Comparison of ENCODE assay signal across 26 cellular contexts in the genomic region with DNA sequence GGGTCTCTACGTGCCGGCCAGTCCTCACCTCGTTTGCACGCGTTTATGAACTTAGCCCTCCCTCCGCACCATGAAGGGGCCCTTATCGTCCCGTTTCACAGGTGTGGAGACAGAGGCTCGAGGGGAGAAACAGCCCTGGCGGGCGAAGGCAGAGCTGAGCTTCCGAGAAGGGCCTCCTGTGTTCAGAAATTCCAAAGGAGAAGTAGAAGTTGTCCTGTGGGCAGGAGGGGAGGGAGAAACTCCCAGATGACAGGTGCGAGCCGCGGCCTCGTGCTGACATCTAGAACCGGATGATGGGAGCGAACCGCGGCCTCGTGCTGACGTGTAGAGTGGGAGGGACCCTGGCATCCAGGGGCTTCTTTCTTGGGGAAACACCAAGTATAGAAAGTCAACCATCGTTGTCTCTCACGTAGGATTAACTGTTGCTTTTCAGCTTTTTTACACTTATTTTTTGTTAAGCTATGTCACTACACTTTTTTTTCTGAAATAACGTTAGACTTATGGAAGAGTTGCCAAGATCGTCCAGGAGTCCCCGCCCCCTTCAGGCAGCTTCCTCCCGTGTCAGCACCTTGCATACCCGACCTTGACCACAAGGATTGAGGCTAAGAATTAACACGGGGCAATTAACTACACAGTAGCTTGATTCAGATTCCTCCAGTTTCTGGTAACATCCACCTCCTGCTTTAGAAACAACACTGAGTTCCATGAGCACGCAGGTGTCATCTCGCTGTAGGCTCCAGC. TPM values are rescaled to one million over a fixed set of nuclear protein-coding genes. Genes with fewer than 3 reads are reported as not detected.
DNase-seq lines count a peak whose midpoint lies in the region; TF ChIP-seq lines count a peak whose summit lies in the region.
"Had no signal": no experiment of that assay in that cellular context is flagged by ENCODE, and none has a peak within 500 bp of the region (broad histone marks: within the 10 kb centered on the region; RNA-seq: fewer than 3 reads in every experiment).

No MANE protein-coding gene starts in this region.

- H3K36me3 ChIP-seq in Loucy (ENCODE audit: insufficient read depth, low read length) (no peaks in the 10 kb centered on the region), vagina (no peaks in the 10 kb centered on the region)
- H3K36me3 ChIP-seq in CD4-positive, alpha-beta memory T cell (ENCODE audit: insufficient read depth, low read length) = no peaks in the 10 kb centered on the region
- H3K36me3 ChIP-seq: heart left ventricle, right atrium auricular region, suprapubic skin had no signal

- H3K27me3 ChIP-seq in Loucy (ENCODE audit: insufficient read depth, low read length, poor library complexity, severe bottlenecking) = no peaks in the 10 kb centered on the region
- H3K27me3 ChIP-seq in vagina = no peaks in the 10 kb centered on the region
- H3K27me3 ChIP-seq in CD4-positive, alpha-beta memory T cell (ENCODE audit: insufficient read depth, low read length) = peaks cover 21% of the 10 kb centered on the region
- H3K27me3 ChIP-seq: right atrium auricular region had no signal

- H3K4me3 Mint-ChIP-seq in CD4-positive, alpha-beta memory T cell = no peak overlapping the region
- H3K4me3 Mint-ChIP-seq in Calu3 (ENCODE audit: low read depth, unreplicated experiment) = no peak overlapping the region
- H3K4me3 Mint-ChIP-seq: activated CD8-positive, alpha-beta T cell treated with anti-CD3 and anti-CD28 coated beads, Interleukin-2, amount 10 ng/mL, durations not matched to agents 7 days and 5 days; activated naive CD8-positive, alpha-beta T cell treated with anti-CD3 and anti-CD28 coated beads, Interleukin-2, amount 50 U/mL, for 24 hours; CD8-positive, alpha-beta memory T cell; nephron progenitor cell had no signal

- H3K4me2 ChIP-seq in Loucy (ENCODE audit: low read depth, low read length, poor library complexity, severe bottlenecking) = peak overlapping the region; percentile 85

- H4K20me1 ChIP-seq in Loucy (ENCODE audit: insufficient read depth, low read length, poor library complexity, severe bottlenecking) = no peaks in the 10 kb centered on the region

- POLR2A ChIA-PET in CD4-positive, alpha-beta memory T cell (lab: Charles Lee; ENCODE audit: partially characterized antibody) = no interaction called here

- peak overlapping the region; percentile 88 for H3K9ac ChIP-seq in Loucy (ENCODE audit: low read depth, low read length, poor library complexity, severe bottlenecking)
- H3K9ac ChIP-seq: parathyroid adenoma had no signal

- no peaks in the 10 kb centered on the region for H3K36me3 Mint-ChIP-seq in CD4-positive, alpha-beta memory T cell
- H3K36me3 Mint-ChIP-seq in Calu3 (ENCODE audit: insufficient read depth, unreplicated experiment) = no peaks in the 10 kb centered on the region
- H3K36me3 Mint-ChIP-seq: CD8-positive, alpha-beta memory T cell had no signal

- intact Hi-C loops in vagina (cut with DNase I) = no loop called here
- intact Hi-C loops in CD4-positive, alpha-beta memory T cell (cut with micrococcal nuclease) = no loop called here
- intact Hi-C loops in Calu3 (cut with micrococcal nuclease; ENCODE audit: unreplicated experiment) = no loop called here

- H3K4me1 Mint-ChIP-seq in CD4-positive, alpha-beta memory T cell = peaks cover 10 to 23% (median 18%) of the 10 kb centered on the region in 4 donors
- peaks cover 4% of the 10 kb centered on the region for H3K4me1 Mint-ChIP-seq in Calu3 (ENCODE audit: low read depth, unreplicated experiment)

- H3K27me3 Mint-ChIP-seq in CD4-positive, alpha-beta memory T cell = peaks cover 37 to 48% of the 10 kb centered on the region in 2 donors
- peaks cover 97% of the 10 kb centered on the region for H3K27me3 Mint-ChIP-seq in Calu3 (ENCODE audit: unreplicated experiment)

- no peaks in the 10 kb centered on the region for H3K9me2 ChIP-seq in Loucy (replicated peaks; ENCODE audit: low read depth, low read length)

- H3K9me3 ChIP-seq in Loucy (ENCODE audit: insufficient read depth, low read depth, low read length) (no peaks in the 10 kb centered on the region; the same call in 1 of the 2 replicates), vagina (no peaks in the 10 kb centered on the region)
- H3K9me3 ChIP-seq in CD4-positive, alpha-beta memory T cell (ENCODE audit: control insufficient read depth in 1 of 2, low read length in 2 of 2) = no peaks in the 10 kb centered on the region
- H3K9me3 ChIP-seq: heart left ventricle, right atrium auricular region, suprapubic skin had no signal

- BruUV-seq in Calu3 (replicated peaks; lab: Mats Ljungman, UMichigan) = no TSS peak

- TF ChIP-seq POLR2A in vagina (IDR thresholded peaks at IDR 0.05) = no peak

- H3K27ac ChIP-seq in vagina = no peak overlapping the region
- H3K27ac ChIP-seq in CD4-positive, alpha-beta memory T cell (ENCODE audit: low read depth, low read length) = no peak overlapping the region
- H3K27ac ChIP-seq: foreskin keratinocyte, heart left ventricle, parathyroid adenoma, PC-9, right atrium auricular region, suprapubic skin had no signal

- H3K9me3 Mint-ChIP-seq in CD4-positive, alpha-beta memory T cell = peaks cover 0 to 2% (median 0%) of the 10 kb centered on the region in 8 donors
- H3K9me3 Mint-ChIP-seq in Calu3 (ENCODE audit: low read depth, unreplicated experiment) = no peaks in the 10 kb centered on the region
- H3K9me3 Mint-ChIP-seq: activated naive CD8-positive, alpha-beta T cell treated with anti-CD3 and anti-CD28 coated beads, Interleukin-2, amount 50 U/mL, for 24 hours had no signal

- H3K4me3 ChIP-seq in Loucy (ENCODE audit: low read length, poor library complexity, severe bottlenecking) (peak overlapping the region; percentile 71), vagina (no peak overlapping the region)
- H3K4me3 ChIP-seq in CD4-positive, alpha-beta memory T cell (ENCODE audit: low read length in 2 of 2) = no peak overlapping the region
- H3K4me3 ChIP-seq: heart left ventricle, lung, PC-9, right atrium auricular region, suprapubic skin had no signal

- CTCF ChIA-PET in CD4-positive, alpha-beta memory T cell (lab: Charles Lee; ENCODE audit: partially characterized antibody) = no interaction called here
- CTCF ChIA-PET in Calu3 (lab: Charles Lee) = no interaction called here

- peaks cover 27% of the 10 kb centered on the region for H3K79me2 ChIP-seq in Loucy (ENCODE audit: insufficient read depth, low read length)
- H3K79me2 ChIP-seq: parathyroid adenoma had no signal

- H3K27ac Mint-ChIP-seq in CD4-positive, alpha-beta memory T cell = peak overlapping the region in 1 of 7 donors; percentile 48
- H3K27ac Mint-ChIP-seq in Calu3 (ENCODE audit: unreplicated experiment) = no peak overlapping the region
- H3K27ac Mint-ChIP-seq: activated naive CD8-positive, alpha-beta T cell treated with anti-CD3 and anti-CD28 coated beads, Interleukin-2, amount 50 U/mL, for 24 hours; CD8-positive, alpha-beta memory T cell; nephron progenitor cell had no signal

- H2AFZ ChIP-seq in Loucy (ENCODE audit: low read length) = no peak overlapping the region
- H2AFZ ChIP-seq: parathyroid adenoma, PC-9 had no signal

- H3F3A ChIP-seq in Loucy (ENCODE audit: low read depth) = peaks cover 20% of the 10 kb centered on the region

- peak; percentile 50 for DNase-seq in activated CD8-positive, alpha-beta memory T cell treated with anti-CD3 and anti-CD28 coated beads for 24 hours
- DNase-seq in activated CD8-positive, alpha-beta memory T cell treated with anti-CD3 and anti-CD28 coated beads, Interleukin-2, amount 50 U/mL, for 48 hours = no peak
- DNase-seq in iPS-NIHi11 (ENCODE audit: low spot score) (peak; percentile 26), vagina (ENCODE audit: extremely low spot score in 2 of 2) (peak; percentile 67 to 77), Calu3 (no peak), DMS 273 (lab: John Stamatoyannopoulos, UW; ENCODE audit: unreplicated experiment) (no peak)
- no peak for DNase-seq in CD4-positive, alpha-beta memory T cell
- DNase-seq: activated CD8-positive, alpha-beta T cell treated with anti-CD3 and anti-CD28 coated beads, Interleukin-2, amount 10 ng/mL, durations not matched to agents 7 days and 5 days; activated gamma-delta T cell; activated naive CD8-positive, alpha-beta T cell treated with anti-CD3 and anti-CD28 coated beads, Interleukin-2, amount 50 U/mL, for 24 hours; CD8-positive, alpha-beta memory T cell; central memory CD4-positive, alpha-beta T cell; foreskin keratinocyte; GOT3; NCI-H146; NCI-H446 treated with DMSO at 0.1 percent for 48 hours; nephron progenitor cell; PC-9; SHP77 treated with DMSO at 0.1 percent for 48 hours; stimulated activated CD4-positive, alpha-beta T cell treated with anti-CD3 and anti-CD28 coated beads, Interleukin-2, amount 100 ng/mL, for 48 hours had no signal

- TF ChIP-seq CTCF in Loucy (conservative IDR thresholded peaks at IDR 0.05; ENCODE audit: low read length) (no peak), vagina (IDR thresholded peaks at IDR 0.05) (no peak), Calu3 (IDR thresholded peaks at IDR 0.05; ENCODE audit: unreplicated experiment) (no peak)

- peaks cover 83% of the 10 kb centered on the region for H3K4me1 ChIP-seq in Loucy (ENCODE audit: insufficient read depth, low read length, poor library complexity, severe bottlenecking)
- H3K4me1 ChIP-seq in vagina = peaks cover 12% of the 10 kb centered on the region
- H3K4me1 ChIP-seq in CD4-positive, alpha-beta memory T cell (ENCODE audit: insufficient read depth, low read length) = peaks cover 17% of the 10 kb centered on the region
- H3K4me1 ChIP-seq: foreskin keratinocyte, parathyroid adenoma had no signal

RNA-seq across cellular contexts. Expression of gene NKD2, which starts 42.8 kb away (rescaled TPM):
- total RNA-seq in vagina = 2.0 TPM
- not detected for total RNA-seq in CD4-positive, alpha-beta memory T cell
- polyA plus RNA-seq in CD4-positive, alpha-beta memory T cell = not detected
- 0.47 and 0.93 TPM in 2 replicates for total RNA-seq in Calu3 (2022)
- polyA plus RNA-seq: CD8-positive, alpha-beta memory T cell; foreskin keratinocyte had no signal

Comparison
In these comparisons a context has a peak if more than half of its experiments do, and no peak if none do; other contexts are left out.
1. DNase-seq: peak in activated CD8-positive, alpha-beta memory T cell treated with anti-CD3 and anti-CD28 coated beads for 24 hours (single experiment), iPS-NIHi11 (single experiment) and vagina (2 of 2); none in activated CD8-positive, alpha-beta memory T cell treated with anti-CD3 and anti-CD28 coated beads, Interleukin-2, amount 50 U/mL, for 48 hours (single experiment), CD4-positive, alpha-beta memory T cell (0 of 5), Calu3 (single experiment) and DMS 273 (single experiment).